Comparison of ENCODE assay signal across 25 cellular contexts in genomic region chr5:113244966-113245365, GRCh38.
A peak's percentile ranks its signal among the peaks of the same experiment; 100 is the strongest.
DNase-seq lines count a peak whose midpoint lies in the region; ATAC-seq and TF ChIP-seq lines count a peak whose summit lies in the region.
"Had no signal": no experiment of that assay in that cellular context is flagged by ENCODE, and none has a peak within 500 bp of the region (broad histone marks: within the 10 kb centered on the region; RNA-seq: fewer than 3 reads in every experiment).

No MANE protein-coding gene starts in this region.

- H3K9ac ChIP-seq in HUES6 (ENCODE audit: low read length) = no peak overlapping the region
- H3K9ac ChIP-seq: BLaER1 treated with 17β-estradiol and CSF1 and Interleukin-3, amounts not matched to agents 10 nM and 100 nM; SK-N-SH had no signal

- CTCF ChIA-PET in WTC11 (lab: Charles Lee) = interaction anchor here (0.6 to 0.7 kb wide), 3 partner anchors 16 to 367 kb away, joined by 3 read pairs; no protein-coding TSS in a partner anchor

- H3K4me1 Mint-ChIP-seq in WTC11 = peaks cover 42% of the 10 kb centered on the region

- H3K36me3 Mint-ChIP-seq in WTC11 = no peaks in the 10 kb centered on the region

- intact Hi-C loops in uterus (cut with DNase I; ENCODE audit: low total_unique reads) = no loop called here

- POLR2A ChIA-PET in WTC11 (lab: Charles Lee) = interaction anchor here (0.7 kb wide), 1 partner anchor 889 kb away, joined by 6 read pairs; no protein-coding TSS in a partner anchor

- H3K27me3 Mint-ChIP-seq in WTC11 (ENCODE audit: low read depth) = no peaks in the 10 kb centered on the region

- H3K4me3 Mint-ChIP-seq in WTC11 = no peak overlapping the region
- H3K4me3 Mint-ChIP-seq: CD4-positive, alpha-beta memory T cell had no signal

- H3K27me3 ChIP-seq in HUES6 (ENCODE audit: control insufficient read depth, insufficient read depth, low read length) = no peaks in the 10 kb centered on the region
- H3K27me3 ChIP-seq in muscle layer of duodenum (ENCODE audit: low read depth, low read length) = no peaks in the 10 kb centered on the region
- no peaks in the 10 kb centered on the region for H3K27me3 ChIP-seq in uterus
- H3K27me3 ChIP-seq: BLaER1 treated with 17β-estradiol and CSF1 and Interleukin-3, amounts not matched to agents 10 nM and 100 nM had no signal

- no peak overlapping the region for H3K4me3 ChIP-seq in HUES6 (ENCODE audit: low read depth, low read length)
- no peak overlapping the region for H3K4me3 ChIP-seq in muscle layer of duodenum (ENCODE audit: low read depth in 1 of 2, low read length in 2 of 2)
- no peak overlapping the region for H3K4me3 ChIP-seq in uterus
- H3K4me3 ChIP-seq: A549; BLaER1 treated with 17β-estradiol and CSF1 and Interleukin-3, amounts not matched to agents 10 nM and 100 nM had no signal

- H3K27ac ChIP-seq in HUES6 (ENCODE audit: low read depth, low read length) = peak overlapping the region; percentile 72
- peak overlapping the region; percentile 26 for H3K27ac ChIP-seq in muscle layer of duodenum (ENCODE audit: low read length)
- peak overlapping the region; percentile 77 to 83 for H3K27ac ChIP-seq in uterus
- H3K27ac ChIP-seq: A549, HL-60 had no signal

- H3K9me3 Mint-ChIP-seq in WTC11 = no peaks in the 10 kb centered on the region
- H3K9me3 Mint-ChIP-seq: CD4-positive, alpha-beta memory T cell had no signal

- TF ChIP-seq CTCF in WTC11 (IDR thresholded peaks at IDR 0.05) (no peak), uterus (IDR thresholded peaks at IDR 0.05) (no peak)

- H3K9me3 ChIP-seq in HUES6 (ENCODE audit: control insufficient read depth, insufficient read depth, low read depth, low read length) = no peaks in the 10 kb centered on the region
- H3K9me3 ChIP-seq in muscle layer of duodenum (ENCODE audit: control insufficient read depth in 1 of 2, low read length in 2 of 2) = no peaks in the 10 kb centered on the region
- no peaks in the 10 kb centered on the region for H3K9me3 ChIP-seq in uterus
- H3K9me3 ChIP-seq: SK-N-SH had no signal

- DNase-seq in WTC11 (ENCODE audit: low spot score) = no peak
- no peak for DNase-seq in uterus
- DNase-seq in GM19240 (ENCODE audit: insufficient read length, low spot score) = no peak
- DNase-seq in DMS53 (lab: John Stamatoyannopoulos, UW) = no peak
- DNase-seq: AML-193; CD4-positive, alpha-beta memory T cell; COR-L47; HCEC 1CT; Kasumi-1; MV-4-11; NCI-H1105; NCI-H1436 treated with DMSO at 0.1 percent for 48 hours; NCI-H187 treated with DMSO at 0.1 percent for 48 hours; NCI-H2171 treated with DMSO at 0.1 percent for 48 hours; NCI-H524; NCI-H748 treated with DMSO at 0.1 percent for 48 hours; PC-3; SK-N-SH had no signal

- no peaks in the 10 kb centered on the region for H3K36me3 ChIP-seq in HUES6 (ENCODE audit: control insufficient read depth, insufficient read depth, low read length)
- H3K36me3 ChIP-seq in muscle layer of duodenum (ENCODE audit: control insufficient read depth in 1 of 2, insufficient read depth in 2 of 2, low read length in 2 of 2) = no peaks in the 10 kb centered on the region
- H3K36me3 ChIP-seq in uterus = no peaks in the 10 kb centered on the region
- H3K36me3 ChIP-seq: BLaER1 treated with 17β-estradiol and CSF1 and Interleukin-3, amounts not matched to agents 10 nM and 100 nM had no signal

- ATAC-seq in WTC11 (peak; percentile 8; the same call in 1 of the 2 replicates), GM19324 (IDR thresholded peaks at IDR 0.05; ENCODE audit: low FRiP score, unreplicated experiment) (no peak)
- ATAC-seq: A549, HepG2, PC-3 had no signal

- H3K4me1 ChIP-seq in HUES6 (ENCODE audit: control insufficient read depth, insufficient read depth, low read length) (peaks cover 34% of the 10 kb centered on the region), muscle layer of duodenum (ENCODE audit: control insufficient read depth in 1 of 2, insufficient read depth in 2 of 2, low read length in 2 of 2) (no peaks in the 10 kb centered on the region), uterus (peaks cover 0 to 4% of the 10 kb centered on the region in 2 donors)
- H3K4me1 ChIP-seq: A549 had no signal

- TF ChIP-seq POLR2A in uterus (IDR thresholded peaks at IDR 0.05) = no peak

- no peak overlapping the region for H3K27ac Mint-ChIP-seq in WTC11
- H3K27ac Mint-ChIP-seq: CD4-positive, alpha-beta memory T cell had no signal

TF ChIP-seq in WTC11, 78 proteins besides CTCF, POLR2A, EP300 and RAD21:
- TF ChIP-seq ZNF317 (CRISPR knock-in tag; IDR thresholded peaks at IDR 0.05; ENCODE audit: borderline replicate concordance, low read depth) (no peak), SMAD4 (CRISPR knock-in tag; IDR thresholded peaks at IDR 0.05) (no peak), KAT7 (CRISPR knock-in tag; IDR thresholded peaks at IDR 0.05; ENCODE audit: borderline replicate concordance) (no peak), GTF2I (CRISPR knock-in tag; conservative IDR thresholded peaks at IDR 0.05) (no peak), ZNF416 (CRISPR knock-in tag; IDR thresholded peaks at IDR 0.05) (no peak)
- TF ChIP-seq, protein P1, sequence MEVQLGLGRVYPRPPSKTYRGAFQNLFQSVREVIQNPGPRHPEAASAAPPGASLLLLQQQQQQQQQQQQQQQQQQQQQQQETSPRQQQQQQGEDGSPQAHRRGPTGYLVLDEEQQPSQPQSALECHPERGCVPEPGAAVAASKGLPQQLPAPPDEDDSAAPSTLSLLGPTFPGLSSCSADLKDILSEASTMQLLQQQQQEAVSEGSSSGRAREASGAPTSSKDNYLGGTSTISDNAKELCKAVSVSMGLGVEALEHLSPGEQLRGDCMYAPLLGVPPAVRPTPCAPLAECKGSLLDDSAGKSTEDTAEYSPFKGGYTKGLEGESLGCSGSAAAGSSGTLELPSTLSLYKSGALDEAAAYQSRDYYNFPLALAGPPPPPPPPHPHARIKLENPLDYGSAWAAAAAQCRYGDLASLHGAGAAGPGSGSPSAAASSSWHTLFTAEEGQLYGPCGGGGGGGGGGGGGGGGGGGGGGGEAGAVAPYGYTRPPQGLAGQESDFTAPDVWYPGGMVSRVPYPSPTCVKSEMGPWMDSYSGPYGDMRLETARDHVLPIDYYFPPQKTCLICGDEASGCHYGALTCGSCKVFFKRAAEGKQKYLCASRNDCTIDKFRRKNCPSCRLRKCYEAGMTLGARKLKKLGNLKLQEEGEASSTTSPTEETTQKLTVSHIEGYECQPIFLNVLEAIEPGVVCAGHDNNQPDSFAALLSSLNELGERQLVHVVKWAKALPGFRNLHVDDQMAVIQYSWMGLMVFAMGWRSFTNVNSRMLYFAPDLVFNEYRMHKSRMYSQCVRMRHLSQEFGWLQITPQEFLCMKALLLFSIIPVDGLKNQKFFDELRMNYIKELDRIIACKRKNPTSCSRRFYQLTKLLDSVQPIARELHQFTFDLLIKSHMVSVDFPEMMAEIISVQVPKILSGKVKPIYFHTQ (CRISPR knock-in tag; IDR thresholded peaks at IDR 0.05) = no peak
- TF ChIP-seq, protein P2, sequence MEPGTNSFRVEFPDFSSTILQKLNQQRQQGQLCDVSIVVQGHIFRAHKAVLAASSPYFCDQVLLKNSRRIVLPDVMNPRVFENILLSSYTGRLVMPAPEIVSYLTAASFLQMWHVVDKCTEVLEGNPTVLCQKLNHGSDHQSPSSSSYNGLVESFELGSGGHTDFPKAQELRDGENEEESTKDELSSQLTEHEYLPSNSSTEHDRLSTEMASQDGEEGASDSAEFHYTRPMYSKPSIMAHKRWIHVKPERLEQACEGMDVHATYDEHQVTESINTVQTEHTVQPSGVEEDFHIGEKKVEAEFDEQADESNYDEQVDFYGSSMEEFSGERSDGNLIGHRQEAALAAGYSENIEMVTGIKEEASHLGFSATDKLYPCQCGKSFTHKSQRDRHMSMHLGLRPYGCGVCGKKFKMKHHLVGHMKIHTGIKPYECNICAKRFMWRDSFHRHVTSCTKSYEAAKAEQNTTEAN (CRISPR knock-in tag; IDR thresholded peaks at IDR 0.05) = no peak

Comparison
In these comparisons a context has a peak if more than half of its experiments do, and no peak if none do; other contexts are left out.
1. H3K27ac ChIP-seq: peak in every context shown above with its lines; median percentile 80 in uterus; 72 in HUES6; 26 in muscle layer of duodenum.